In the genomic region with DNA sequence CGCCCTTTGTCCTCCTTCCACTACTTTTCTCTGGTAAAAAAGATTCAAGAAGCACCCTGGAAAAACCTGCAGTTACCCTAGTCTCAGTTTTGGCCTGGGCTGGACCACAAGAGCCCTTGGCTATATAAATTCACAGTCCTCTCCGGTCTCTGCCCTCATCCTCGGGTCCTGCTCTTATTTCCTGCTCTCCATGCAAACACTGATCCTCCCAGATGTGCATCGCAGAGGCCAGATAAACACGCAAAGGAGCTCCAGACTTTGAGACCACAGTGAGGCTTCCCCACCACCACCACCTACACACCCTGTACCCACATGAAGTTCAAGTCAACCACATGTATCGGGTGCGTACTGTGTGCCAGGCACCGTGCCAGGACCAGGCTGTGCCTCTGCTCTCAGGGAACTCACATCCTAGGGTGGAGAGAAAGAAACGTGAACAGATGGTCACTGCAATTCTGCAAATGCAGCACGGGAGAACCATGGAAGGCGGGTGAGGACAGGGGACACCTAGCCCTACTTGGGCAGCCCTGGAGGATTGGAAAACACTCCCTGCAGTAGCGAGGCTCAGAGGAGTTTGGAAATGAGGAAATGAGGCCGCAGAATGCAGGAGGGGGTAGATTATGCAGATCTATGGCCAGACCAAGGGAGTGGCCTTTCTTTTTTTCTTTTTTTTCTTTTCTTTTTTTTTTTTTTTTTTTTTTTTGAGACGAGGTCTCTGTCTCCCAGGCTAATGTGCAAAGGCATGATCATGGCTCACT, we compare ENCODE assay signal across 8 cellular contexts. TPM values are rescaled to one million over a fixed set of nuclear protein-coding genes. Genes with fewer than 3 reads are reported as not detected.
A peak's percentile ranks its signal among the peaks of the same experiment; 100 is the strongest.
DNase-seq lines count a peak whose midpoint lies in the region.

No MANE protein-coding gene starts in this region.

- H3K27me3 ChIP-seq in H7 (ENCODE audit: control insufficient read depth, insufficient read depth, low read length) (no peaks in the 10 kb centered on the region), mucosa of stomach (ENCODE audit: control insufficient read depth, insufficient read depth, low read length) (no peaks in the 10 kb centered on the region)

- H3K4me1 ChIP-seq in mucosa of stomach (ENCODE audit: control insufficient read depth, insufficient read depth, low read length), result peaks cover 40% of the 10 kb centered on the region

- H3K4me3 ChIP-seq in H7 (ENCODE audit: insufficient read depth, low read depth, low read length) (peak overlapping the region; percentile 51), mucosa of stomach (ENCODE audit: low read length) (peak overlapping the region; percentile 12)

- no peaks in the 10 kb centered on the region for H3K9me3 ChIP-seq in mucosa of stomach (ENCODE audit: control insufficient read depth, low read length)

- H3K9ac ChIP-seq in mucosa of stomach (ENCODE audit: low read length), result peak overlapping the region; percentile 11

- peak overlapping the region; percentile 95 for H3K27ac ChIP-seq in substantia nigra (ENCODE audit: low read depth, low read length, poor library complexity, severe bottlenecking)

- H3K36me3 ChIP-seq in H7 (replicated peaks; ENCODE audit: control insufficient read depth, insufficient read depth, low read length) (peaks cover 4% of the 10 kb centered on the region), mucosa of stomach (ENCODE audit: control insufficient read depth, insufficient read depth, low read length) (peaks cover 7% of the 10 kb centered on the region)

- DNase-seq in CD1c-positive myeloid dendritic cell (ENCODE audit: extremely low spot score) (peak; percentile 68), H7 (peak; percentile 51), NCI-H82 treated with DMSO at 0.1 percent for 48 hours (lab: John Stamatoyannopoulos, UW; ENCODE audit: unreplicated experiment) (peak; percentile 19), epidermal melanocyte (ENCODE audit: insufficient read length, low spot score) (peak; percentile 30), substantia nigra (lab: John Stamatoyannopoulos, UW) (peak in 27 of 49 donors; percentile 18 to 73 (median 40)), COLO829 (ENCODE audit: low spot score) (no peak)
- peak; percentile 78 for DNase-seq in activated CD8-positive, alpha-beta memory T cell treated with anti-CD3 and anti-CD28 coated beads, Interleukin-2, amount 50 U/mL, for 48 hours

RNA-seq across cellular contexts. Expression of gene CTDSP1, which starts 7.5 kb away (rescaled TPM):
- total RNA-seq in H7 (2014; rRNA removed; shearing (Covaris generic)), result 25.4 and 29.9 TPM in 2 replicates

RNA-seq across cellular contexts. Expression of gene VIL1, which starts 11.8 kb away (rescaled TPM):
- 0.07 and 3.0 TPM in 2 replicates for total RNA-seq in H7 (2014; rRNA removed; shearing (Covaris generic))

RNA-seq across cellular contexts. Expression of gene SLC11A1, which starts 25.1 kb away (rescaled TPM):
- not detected in 2 replicates for total RNA-seq in H7 (2014; rRNA removed; shearing (Covaris generic))

RNA-seq across cellular contexts. Expression of gene CATIP, which starts 50.5 kb away (rescaled TPM):
- 0.76 TPM in 1 of 2 replicates, not detected in the other for total RNA-seq in H7 (2014; rRNA removed; shearing (Covaris generic))
